1 cellular context compared by ENCODE assay signal in the genomic region with DNA sequence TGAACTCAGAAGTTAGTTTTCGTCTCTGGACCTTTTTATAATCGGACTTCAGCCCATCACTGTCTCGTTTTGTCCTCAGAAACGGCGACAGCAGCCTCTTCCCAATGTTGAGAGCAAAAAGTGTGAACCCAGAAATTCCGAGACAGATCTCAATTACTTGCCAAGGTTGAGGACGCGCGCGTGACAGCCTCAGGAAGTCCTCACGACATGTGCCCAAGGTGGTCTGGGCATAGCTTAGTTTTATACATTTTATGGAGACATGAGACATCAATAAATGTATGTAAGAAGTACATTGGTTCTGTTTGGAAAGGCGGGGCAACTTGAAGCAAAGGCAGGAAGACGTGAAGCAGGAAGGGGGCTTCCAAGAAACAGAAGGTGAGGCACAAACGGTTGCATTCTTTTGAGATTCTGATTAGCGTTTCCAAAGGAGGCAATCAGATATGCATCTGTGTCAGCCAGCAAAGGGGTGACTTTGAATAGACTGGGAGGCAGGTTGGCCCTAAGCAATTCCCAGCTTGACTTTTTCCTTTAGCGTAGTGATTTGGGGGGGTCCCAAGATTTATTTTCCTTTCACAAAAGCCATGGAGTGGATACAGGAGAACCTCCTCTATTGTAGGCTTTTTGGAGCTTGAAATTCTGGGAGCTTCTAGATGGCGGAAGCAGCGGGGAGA.
TF ChIP-seq lines count a peak whose summit lies in the region.

No MANE protein-coding gene starts in this region.

TF ChIP-seq in K562, 482 proteins besides CTCF, POLR2A, EP300 and RAD21 (continued from another document and continues in another):
- TF ChIP-seq, protein P1, sequence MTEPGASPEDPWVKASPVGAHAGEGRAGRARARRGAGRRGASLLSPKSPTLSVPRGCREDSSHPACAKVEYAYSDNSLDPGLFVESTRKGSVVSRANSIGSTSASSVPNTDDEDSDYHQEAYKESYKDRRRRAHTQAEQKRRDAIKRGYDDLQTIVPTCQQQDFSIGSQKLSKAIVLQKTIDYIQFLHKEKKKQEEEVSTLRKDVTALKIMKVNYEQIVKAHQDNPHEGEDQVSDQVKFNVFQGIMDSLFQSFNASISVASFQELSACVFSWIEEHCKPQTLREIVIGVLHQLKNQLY (CRISPR knock-in tag; conservative IDR thresholded peaks at IDR 0.05), result no peak
- TF ChIP-seq ZNF232 (CRISPR knock-in tag; IDR thresholded peaks at IDR 0.05), result 0 out of 2 replicates have a peak, but pooled peaks have one; percentile 3
- TF ChIP-seq, protein P2, sequence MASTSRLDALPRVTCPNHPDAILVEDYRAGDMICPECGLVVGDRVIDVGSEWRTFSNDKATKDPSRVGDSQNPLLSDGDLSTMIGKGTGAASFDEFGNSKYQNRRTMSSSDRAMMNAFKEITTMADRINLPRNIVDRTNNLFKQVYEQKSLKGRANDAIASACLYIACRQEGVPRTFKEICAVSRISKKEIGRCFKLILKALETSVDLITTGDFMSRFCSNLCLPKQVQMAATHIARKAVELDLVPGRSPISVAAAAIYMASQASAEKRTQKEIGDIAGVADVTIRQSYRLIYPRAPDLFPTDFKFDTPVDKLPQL (IDR thresholded peaks at IDR 0.05; ENCODE audit: extremely low read depth, insufficient read length), result no peak
- peak; percentile 78 for TF ChIP-seq SUPT5H (IDR thresholded peaks at IDR 0.05)
- peak in 1 of 2 experiments; percentile 18; a peak in 1 of 4 replicates for TF ChIP-seq TEAD1 (CRISPR knock-in tag; IDR thresholded peaks at IDR 0.05)
- no peak for TF ChIP-seq IFI16 (CRISPR knock-in tag; IDR thresholded peaks at IDR 0.05)
- TF ChIP-seq ZNF668 (CRISPR knock-in tag; IDR thresholded peaks at IDR 0.05), result no peak
- no peak for TF ChIP-seq ZNF311 (CRISPR knock-in tag; IDR thresholded peaks at IDR 0.05)
- TF ChIP-seq, protein P3, sequence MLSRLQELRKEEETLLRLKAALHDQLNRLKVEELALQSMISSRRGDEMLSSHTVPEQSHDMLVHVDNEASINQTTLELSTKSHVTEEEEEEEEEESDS (CRISPR knock-in tag; IDR thresholded peaks at IDR 0.05), result no peak
- TF ChIP-seq, protein P4, sequence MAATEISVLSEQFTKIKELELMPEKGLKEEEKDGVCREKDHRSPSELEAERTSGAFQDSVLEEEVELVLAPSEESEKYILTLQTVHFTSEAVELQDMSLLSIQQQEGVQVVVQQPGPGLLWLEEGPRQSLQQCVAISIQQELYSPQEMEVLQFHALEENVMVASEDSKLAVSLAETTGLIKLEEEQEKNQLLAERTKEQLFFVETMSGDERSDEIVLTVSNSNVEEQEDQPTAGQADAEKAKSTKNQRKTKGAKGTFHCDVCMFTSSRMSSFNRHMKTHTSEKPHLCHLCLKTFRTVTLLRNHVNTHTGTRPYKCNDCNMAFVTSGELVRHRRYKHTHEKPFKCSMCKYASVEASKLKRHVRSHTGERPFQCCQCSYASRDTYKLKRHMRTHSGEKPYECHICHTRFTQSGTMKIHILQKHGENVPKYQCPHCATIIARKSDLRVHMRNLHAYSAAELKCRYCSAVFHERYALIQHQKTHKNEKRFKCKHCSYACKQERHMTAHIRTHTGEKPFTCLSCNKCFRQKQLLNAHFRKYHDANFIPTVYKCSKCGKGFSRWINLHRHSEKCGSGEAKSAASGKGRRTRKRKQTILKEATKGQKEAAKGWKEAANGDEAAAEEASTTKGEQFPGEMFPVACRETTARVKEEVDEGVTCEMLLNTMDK (IDR thresholded peaks at IDR 0.05; ENCODE audit: borderline replicate concordance, insufficient read depth, low read depth, low read length, poor library complexity, severe bottlenecking), result no peak
- 0 out of 2 replicates have a peak, but pooled peaks have one; percentile 13 for TF ChIP-seq ZNF431 (CRISPR knock-in tag; IDR thresholded peaks at IDR 0.05)
- TF ChIP-seq EZH2 (IDR thresholded peaks at IDR 0.05; ENCODE audit: borderline replicate concordance, low read depth, low read length), result no peak
- no peak for TF ChIP-seq ZNF143 (CRISPR knock-in tag; IDR thresholded peaks at IDR 0.05)
- no peak for TF ChIP-seq NR2C2 (CRISPR knock-in tag; IDR thresholded peaks at IDR 0.05)
- peak; percentile 95 for TF ChIP-seq NR2C2 (tag; IDR thresholded peaks at IDR 0.05)
- TF ChIP-seq HEY1 (CRISPR knock-in tag; IDR thresholded peaks at IDR 0.05; ENCODE audit: borderline replicate concordance), result 0 out of 2 replicates have a peak, but pooled peaks have one; percentile 22
- 0 out of 2 replicates have a peak, but pooled peaks have one; percentile 9 for TF ChIP-seq ETV5 (CRISPR knock-in tag; IDR thresholded peaks at IDR 0.05; ENCODE audit: low read depth)
- TF ChIP-seq POLR2AphosphoS2 (IDR thresholded peaks at IDR 0.05; ENCODE audit: low read length), result 0 out of 2 replicates have a peak, but pooled peaks have one; percentile 42
- TF ChIP-seq, protein P5, sequence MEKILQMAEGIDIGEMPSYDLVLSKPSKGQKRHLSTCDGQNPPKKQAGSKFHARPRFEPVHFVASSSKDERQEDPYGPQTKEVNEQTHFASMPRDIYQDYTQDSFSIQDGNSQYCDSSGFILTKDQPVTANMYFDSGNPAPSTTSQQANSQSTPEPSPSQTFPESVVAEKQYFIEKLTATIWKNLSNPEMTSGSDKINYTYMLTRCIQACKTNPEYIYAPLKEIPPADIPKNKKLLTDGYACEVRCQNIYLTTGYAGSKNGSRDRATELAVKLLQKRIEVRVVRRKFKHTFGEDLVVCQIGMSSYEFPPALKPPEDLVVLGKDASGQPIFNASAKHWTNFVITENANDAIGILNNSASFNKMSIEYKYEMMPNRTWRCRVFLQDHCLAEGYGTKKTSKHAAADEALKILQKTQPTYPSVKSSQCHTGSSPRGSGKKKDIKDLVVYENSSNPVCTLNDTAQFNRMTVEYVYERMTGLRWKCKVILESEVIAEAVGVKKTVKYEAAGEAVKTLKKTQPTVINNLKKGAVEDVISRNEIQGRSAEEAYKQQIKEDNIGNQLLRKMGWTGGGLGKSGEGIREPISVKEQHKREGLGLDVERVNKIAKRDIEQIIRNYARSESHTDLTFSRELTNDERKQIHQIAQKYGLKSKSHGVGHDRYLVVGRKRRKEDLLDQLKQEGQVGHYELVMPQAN (IDR thresholded peaks at IDR 0.05; ENCODE audit: borderline replicate concordance), result peak; percentile 57; the same call in 1 of the 2 replicates
- no peak for TF ChIP-seq ETS2 (tag; IDR thresholded peaks at IDR 0.05; ENCODE audit: borderline replicate concordance, poor library complexity, severe bottlenecking)
- TF ChIP-seq, protein P6, sequence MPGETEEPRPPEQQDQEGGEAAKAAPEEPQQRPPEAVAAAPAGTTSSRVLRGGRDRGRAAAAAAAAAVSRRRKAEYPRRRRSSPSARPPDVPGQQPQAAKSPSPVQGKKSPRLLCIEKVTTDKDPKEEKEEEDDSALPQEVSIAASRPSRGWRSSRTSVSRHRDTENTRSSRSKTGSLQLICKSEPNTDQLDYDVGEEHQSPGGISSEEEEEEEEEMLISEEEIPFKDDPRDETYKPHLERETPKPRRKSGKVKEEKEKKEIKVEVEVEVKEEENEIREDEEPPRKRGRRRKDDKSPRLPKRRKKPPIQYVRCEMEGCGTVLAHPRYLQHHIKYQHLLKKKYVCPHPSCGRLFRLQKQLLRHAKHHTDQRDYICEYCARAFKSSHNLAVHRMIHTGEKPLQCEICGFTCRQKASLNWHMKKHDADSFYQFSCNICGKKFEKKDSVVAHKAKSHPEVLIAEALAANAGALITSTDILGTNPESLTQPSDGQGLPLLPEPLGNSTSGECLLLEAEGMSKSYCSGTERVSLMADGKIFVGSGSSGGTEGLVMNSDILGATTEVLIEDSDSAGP (CRISPR knock-in tag; IDR thresholded peaks at IDR 0.05), result no peak
- 0 out of 2 replicates have a peak, but pooled peaks have one; percentile 16 for TF ChIP-seq MTA3 (IDR thresholded peaks at IDR 0.05; ENCODE audit: borderline replicate concordance)
- TF ChIP-seq ZNF174 (CRISPR knock-in tag; IDR thresholded peaks at IDR 0.05), result no peak
- TF ChIP-seq, protein P7, sequence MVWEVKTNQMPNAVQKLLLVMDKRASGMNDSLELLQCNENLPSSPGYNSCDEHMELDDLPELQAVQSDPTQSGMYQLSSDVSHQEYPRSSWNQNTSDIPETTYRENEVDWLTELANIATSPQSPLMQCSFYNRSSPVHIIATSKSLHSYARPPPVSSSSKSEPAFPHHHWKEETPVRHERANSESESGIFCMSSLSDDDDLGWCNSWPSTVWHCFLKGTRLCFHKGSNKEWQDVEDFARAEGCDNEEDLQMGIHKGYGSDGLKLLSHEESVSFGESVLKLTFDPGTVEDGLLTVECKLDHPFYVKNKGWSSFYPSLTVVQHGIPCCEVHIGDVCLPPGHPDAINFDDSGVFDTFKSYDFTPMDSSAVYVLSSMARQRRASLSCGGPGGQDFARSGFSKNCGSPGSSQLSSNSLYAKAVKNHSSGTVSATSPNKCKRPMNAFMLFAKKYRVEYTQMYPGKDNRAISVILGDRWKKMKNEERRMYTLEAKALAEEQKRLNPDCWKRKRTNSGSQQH (CRISPR knock-in tag; IDR thresholded peaks at IDR 0.05), result no peak
- TF ChIP-seq, protein P8, sequence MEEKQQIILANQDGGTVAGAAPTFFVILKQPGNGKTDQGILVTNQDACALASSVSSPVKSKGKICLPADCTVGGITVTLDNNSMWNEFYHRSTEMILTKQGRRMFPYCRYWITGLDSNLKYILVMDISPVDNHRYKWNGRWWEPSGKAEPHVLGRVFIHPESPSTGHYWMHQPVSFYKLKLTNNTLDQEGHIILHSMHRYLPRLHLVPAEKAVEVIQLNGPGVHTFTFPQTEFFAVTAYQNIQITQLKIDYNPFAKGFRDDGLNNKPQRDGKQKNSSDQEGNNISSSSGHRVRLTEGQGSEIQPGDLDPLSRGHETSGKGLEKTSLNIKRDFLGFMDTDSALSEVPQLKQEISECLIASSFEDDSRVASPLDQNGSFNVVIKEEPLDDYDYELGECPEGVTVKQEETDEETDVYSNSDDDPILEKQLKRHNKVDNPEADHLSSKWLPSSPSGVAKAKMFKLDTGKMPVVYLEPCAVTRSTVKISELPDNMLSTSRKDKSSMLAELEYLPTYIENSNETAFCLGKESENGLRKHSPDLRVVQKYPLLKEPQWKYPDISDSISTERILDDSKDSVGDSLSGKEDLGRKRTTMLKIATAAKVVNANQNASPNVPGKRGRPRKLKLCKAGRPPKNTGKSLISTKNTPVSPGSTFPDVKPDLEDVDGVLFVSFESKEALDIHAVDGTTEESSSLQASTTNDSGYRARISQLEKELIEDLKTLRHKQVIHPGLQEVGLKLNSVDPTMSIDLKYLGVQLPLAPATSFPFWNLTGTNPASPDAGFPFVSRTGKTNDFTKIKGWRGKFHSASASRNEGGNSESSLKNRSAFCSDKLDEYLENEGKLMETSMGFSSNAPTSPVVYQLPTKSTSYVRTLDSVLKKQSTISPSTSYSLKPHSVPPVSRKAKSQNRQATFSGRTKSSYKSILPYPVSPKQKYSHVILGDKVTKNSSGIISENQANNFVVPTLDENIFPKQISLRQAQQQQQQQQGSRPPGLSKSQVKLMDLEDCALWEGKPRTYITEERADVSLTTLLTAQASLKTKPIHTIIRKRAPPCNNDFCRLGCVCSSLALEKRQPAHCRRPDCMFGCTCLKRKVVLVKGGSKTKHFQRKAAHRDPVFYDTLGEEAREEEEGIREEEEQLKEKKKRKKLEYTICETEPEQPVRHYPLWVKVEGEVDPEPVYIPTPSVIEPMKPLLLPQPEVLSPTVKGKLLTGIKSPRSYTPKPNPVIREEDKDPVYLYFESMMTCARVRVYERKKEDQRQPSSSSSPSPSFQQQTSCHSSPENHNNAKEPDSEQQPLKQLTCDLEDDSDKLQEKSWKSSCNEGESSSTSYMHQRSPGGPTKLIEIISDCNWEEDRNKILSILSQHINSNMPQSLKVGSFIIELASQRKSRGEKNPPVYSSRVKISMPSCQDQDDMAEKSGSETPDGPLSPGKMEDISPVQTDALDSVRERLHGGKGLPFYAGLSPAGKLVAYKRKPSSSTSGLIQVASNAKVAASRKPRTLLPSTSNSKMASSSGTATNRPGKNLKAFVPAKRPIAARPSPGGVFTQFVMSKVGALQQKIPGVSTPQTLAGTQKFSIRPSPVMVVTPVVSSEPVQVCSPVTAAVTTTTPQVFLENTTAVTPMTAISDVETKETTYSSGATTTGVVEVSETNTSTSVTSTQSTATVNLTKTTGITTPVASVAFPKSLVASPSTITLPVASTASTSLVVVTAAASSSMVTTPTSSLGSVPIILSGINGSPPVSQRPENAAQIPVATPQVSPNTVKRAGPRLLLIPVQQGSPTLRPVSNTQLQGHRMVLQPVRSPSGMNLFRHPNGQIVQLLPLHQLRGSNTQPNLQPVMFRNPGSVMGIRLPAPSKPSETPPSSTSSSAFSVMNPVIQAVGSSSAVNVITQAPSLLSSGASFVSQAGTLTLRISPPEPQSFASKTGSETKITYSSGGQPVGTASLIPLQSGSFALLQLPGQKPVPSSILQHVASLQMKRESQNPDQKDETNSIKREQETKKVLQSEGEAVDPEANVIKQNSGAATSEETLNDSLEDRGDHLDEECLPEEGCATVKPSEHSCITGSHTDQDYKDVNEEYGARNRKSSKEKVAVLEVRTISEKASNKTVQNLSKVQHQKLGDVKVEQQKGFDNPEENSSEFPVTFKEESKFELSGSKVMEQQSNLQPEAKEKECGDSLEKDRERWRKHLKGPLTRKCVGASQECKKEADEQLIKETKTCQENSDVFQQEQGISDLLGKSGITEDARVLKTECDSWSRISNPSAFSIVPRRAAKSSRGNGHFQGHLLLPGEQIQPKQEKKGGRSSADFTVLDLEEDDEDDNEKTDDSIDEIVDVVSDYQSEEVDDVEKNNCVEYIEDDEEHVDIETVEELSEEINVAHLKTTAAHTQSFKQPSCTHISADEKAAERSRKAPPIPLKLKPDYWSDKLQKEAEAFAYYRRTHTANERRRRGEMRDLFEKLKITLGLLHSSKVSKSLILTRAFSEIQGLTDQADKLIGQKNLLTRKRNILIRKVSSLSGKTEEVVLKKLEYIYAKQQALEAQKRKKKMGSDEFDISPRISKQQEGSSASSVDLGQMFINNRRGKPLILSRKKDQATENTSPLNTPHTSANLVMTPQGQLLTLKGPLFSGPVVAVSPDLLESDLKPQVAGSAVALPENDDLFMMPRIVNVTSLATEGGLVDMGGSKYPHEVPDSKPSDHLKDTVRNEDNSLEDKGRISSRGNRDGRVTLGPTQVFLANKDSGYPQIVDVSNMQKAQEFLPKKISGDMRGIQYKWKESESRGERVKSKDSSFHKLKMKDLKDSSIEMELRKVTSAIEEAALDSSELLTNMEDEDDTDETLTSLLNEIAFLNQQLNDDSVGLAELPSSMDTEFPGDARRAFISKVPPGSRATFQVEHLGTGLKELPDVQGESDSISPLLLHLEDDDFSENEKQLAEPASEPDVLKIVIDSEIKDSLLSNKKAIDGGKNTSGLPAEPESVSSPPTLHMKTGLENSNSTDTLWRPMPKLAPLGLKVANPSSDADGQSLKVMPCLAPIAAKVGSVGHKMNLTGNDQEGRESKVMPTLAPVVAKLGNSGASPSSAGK (IDR thresholded peaks at IDR 0.05), result peak; percentile 80
- no peak for TF ChIP-seq RFX1 (IDR thresholded peaks at IDR 0.05)
